Comparison of ENCODE assay signal across 36 cellular contexts in the genomic region with DNA sequence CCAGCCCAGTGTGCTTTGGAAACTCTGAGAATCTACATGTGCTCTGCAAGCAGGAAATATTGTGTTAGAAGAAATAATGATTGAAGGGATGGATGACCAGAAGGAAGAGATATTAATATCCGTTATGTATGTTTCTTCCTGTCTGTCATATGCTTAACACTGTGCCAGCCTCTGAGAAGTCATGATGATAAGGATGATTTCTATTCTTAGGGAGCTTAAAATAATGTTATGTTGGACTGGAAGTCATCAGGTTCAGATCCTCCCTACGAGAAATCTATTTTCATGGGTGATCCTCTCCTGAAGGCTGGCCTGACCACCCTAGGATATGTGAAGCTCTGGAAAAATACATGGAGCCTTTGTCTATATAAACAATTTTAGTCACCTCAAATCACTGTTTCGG.
"Had no signal": no experiment of that assay in that cellular context is flagged by ENCODE, and none has a peak within 500 bp of the region (broad histone marks: within the 10 kb centered on the region; RNA-seq: fewer than 3 reads in every experiment).

No MANE protein-coding gene starts in this region.

- H3K27me3 Mint-ChIP-seq: brain; dendritic cell treated with granulocyte-macrophage colony-stimulating factor and Interleukin-4, amounts not matched to agents 40 ng/mL and 50 ng/mL, for 4 days had no signal

- H3K4me3 Mint-ChIP-seq: activated CD4-positive, alpha-beta memory T cell treated with anti-CD3 and anti-CD28 coated beads for 36 hours; activated CD4-positive, alpha-beta T cell treated with anti-CD3 and anti-CD28 coated beads for 36 hours; activated CD4-positive, alpha-beta T cell treated with anti-CD3 and anti-CD28 coated beads, Interleukin-2, amount 10 ng/mL, durations not matched to agents 24 days and 14 days; activated CD8-positive, alpha-beta memory T cell treated with anti-CD3 and anti-CD28 coated beads, Interleukin-2, amount 10 ng/mL, durations not matched to agents 7 days and 5 days; activated CD8-positive, alpha-beta T cell treated with anti-CD3 and anti-CD28 coated beads, Interleukin-2, amount 10 ng/mL, durations not matched to agents 7 days and 5 days; activated naive CD4-positive, alpha-beta T cell treated with anti-CD3 and anti-CD28 coated beads for 36 hours; activated naive CD4-positive, alpha-beta T cell treated with anti-CD3 and anti-CD28 coated beads, Interleukin-2, amount 50 U/mL, for 24 hours; activated naive CD8-positive, alpha-beta T cell treated with anti-CD3 and anti-CD28 coated beads for 36 hours; activated naive CD8-positive, alpha-beta T cell treated with anti-CD3 and anti-CD28 coated beads, Interleukin-2, amount 50 U/mL, for 24 hours; activated T-helper 1 cell treated with anti-CD3 and anti-CD28 coated beads, Interleukin-12 subunit alpha, Interleukin-12 subunit beta, Interleukin-2, Interleukin-4 antibody, amounts not matched to agents 30 ng/mL and 10 ng/mL and 1 ng/mL, durations not matched to agents 14 hours and 24 hours and 36 hours; brain; central memory CD8-positive, alpha-beta T cell; dendritic cell treated with granulocyte-macrophage colony-stimulating factor and Interleukin-4, amounts not matched to agents 40 ng/mL and 50 ng/mL, for 4 days; endodermal cell; T-helper 17 cell; T-helper 2 cell treated with Interferon-gamma antibody and Interleukin-4, amounts not matched to agents 5 μg/mL and 100 μg/mL, for 36 hours had no signal

- H3K9me3 ChIP-seq: adrenal gland, breast epithelium had no signal

- H3K9me3 Mint-ChIP-seq: activated CD4-positive, alpha-beta memory T cell treated with anti-CD3 and anti-CD28 coated beads for 36 hours; activated CD4-positive, alpha-beta T cell treated with anti-CD3 and anti-CD28 coated beads, Interleukin-2, amount 10 ng/mL, durations not matched to agents 24 days and 14 days; activated naive CD4-positive, alpha-beta T cell treated with anti-CD3 and anti-CD28 coated beads for 36 hours; activated naive CD4-positive, alpha-beta T cell treated with anti-CD3 and anti-CD28 coated beads, Interleukin-2, amount 50 U/mL, for 24 hours; activated naive CD8-positive, alpha-beta T cell treated with anti-CD3 and anti-CD28 coated beads for 36 hours; activated naive CD8-positive, alpha-beta T cell treated with anti-CD3 and anti-CD28 coated beads, Interleukin-2, amount 50 U/mL, for 24 hours; activated T-helper 1 cell treated with anti-CD3 and anti-CD28 coated beads, Interleukin-12 subunit alpha, Interleukin-12 subunit beta, Interleukin-2, Interleukin-4 antibody, amounts not matched to agents 30 ng/mL and 10 ng/mL and 1 ng/mL, durations not matched to agents 14 hours and 24 hours and 36 hours; activated T-helper 2 cell treated with anti-CD3 and anti-CD28 coated beads, Interferon-gamma antibody, Interleukin-2, Interleukin-4, amounts not matched to agents 10 μg/mL and 5 μg/mL and 100 μg/mL, durations not matched to agents 14 hours and 24 hours and 36 hours; central memory CD8-positive, alpha-beta T cell; dendritic cell treated with granulocyte-macrophage colony-stimulating factor and Interleukin-4, amounts not matched to agents 40 ng/mL and 50 ng/mL, for 4 days; endodermal cell; T-helper 2 cell treated with Interferon-gamma antibody and Interleukin-4, amounts not matched to agents 5 μg/mL and 100 μg/mL, for 36 hours had no signal

- H3K27ac ChIP-seq: adrenal gland, breast epithelium, cardiac muscle cell, coronary artery, dorsolateral prefrontal cortex had no signal

- DNase-seq: activated CD4-positive, alpha-beta memory T cell treated with anti-CD3 and anti-CD28 coated beads for 36 hours; activated CD4-positive, alpha-beta T cell treated with anti-CD3 and anti-CD28 coated beads for 36 hours; activated CD4-positive, alpha-beta T cell treated with anti-CD3 and anti-CD28 coated beads, Interleukin-2, amount 10 ng/mL, durations not matched to agents 24 days and 14 days; activated CD4-positive, CD25-positive, alpha-beta regulatory T cell; activated CD4-positive, CD25-positive, alpha-beta regulatory T cell treated with anti-CD3 and anti-CD28 coated beads, Interleukin-2, amount 50 U/mL, for 72 hours; activated CD8-positive, alpha-beta memory T cell treated with anti-CD3 and anti-CD28 coated beads, Interleukin-2, amount 10 ng/mL, durations not matched to agents 7 days and 5 days; activated CD8-positive, alpha-beta memory T cell treated with anti-CD3 and anti-CD28 coated beads, Interleukin-2, amount 50 U/mL, for 4 hours; activated CD8-positive, alpha-beta T cell treated with anti-CD3 and anti-CD28 coated beads, Interleukin-2, amount 10 ng/mL, durations not matched to agents 7 days and 5 days; activated effector memory CD4-positive, alpha-beta T cell treated with anti-CD3 and anti-CD28 coated beads, Interleukin-2, amount 50 U/mL, for 16 hours; activated naive CD4-positive, alpha-beta T cell treated with anti-CD3 and anti-CD28 coated beads for 36 hours; activated naive CD8-positive, alpha-beta T cell treated with anti-CD3 and anti-CD28 coated beads for 36 hours; activated naive CD8-positive, alpha-beta T cell treated with anti-CD3 and anti-CD28 coated beads, Interleukin-2, amount 50 U/mL, for 24 hours; activated T-cell treated with anti-CD3 and anti-CD28 coated beads, Interleukin-2, amount 50 U/mL, for 1 hour; activated T-cell treated with anti-CD3 and anti-CD28 coated beads, Interleukin-2, amount 50 U/mL, for 48 hours; adrenal gland; amygdala; aorta; dorsolateral prefrontal cortex; effector memory CD4-positive, alpha-beta T cell; endodermal cell; foreskin fibroblast; T-helper 1 cell; T-helper 17 cell; T1000 had no signal

- H3K27me3 ChIP-seq: adrenal gland, breast epithelium, cardiac muscle cell, dorsolateral prefrontal cortex had no signal

- H3K36me3 ChIP-seq: adrenal gland, breast epithelium, cardiac muscle cell had no signal

- H3K36me3 Mint-ChIP-seq: activated CD4-positive, alpha-beta memory T cell treated with anti-CD3 and anti-CD28 coated beads for 36 hours; activated CD8-positive, alpha-beta memory T cell treated with anti-CD3 and anti-CD28 coated beads, Interleukin-2, amount 10 ng/mL, durations not matched to agents 7 days and 5 days; activated naive CD4-positive, alpha-beta T cell treated with anti-CD3 and anti-CD28 coated beads, Interleukin-2, amount 50 U/mL, for 24 hours; activated naive CD8-positive, alpha-beta T cell treated with anti-CD3 and anti-CD28 coated beads for 36 hours; brain had no signal

- H3K4me1 ChIP-seq: adrenal gland, breast epithelium had no signal

- ATAC-seq: activated CD4-positive, alpha-beta T cell treated with anti-CD3 and anti-CD28 coated beads for 36 hours; activated CD8-positive, alpha-beta memory T cell treated with anti-CD3 and anti-CD28 coated beads, Interleukin-2, amount 10 ng/mL, durations not matched to agents 7 days and 5 days; activated CD8-positive, alpha-beta T cell treated with anti-CD3 and anti-CD28 coated beads, Interleukin-2, amount 10 ng/mL, durations not matched to agents 7 days and 5 days; activated naive CD8-positive, alpha-beta T cell treated with anti-CD3 and anti-CD28 coated beads, Interleukin-2, amount 50 U/mL, for 24 hours; esophagus mucosa; T-helper 17 cell had no signal

- H3K4me1 Mint-ChIP-seq: activated CD4-positive, alpha-beta T cell treated with anti-CD3 and anti-CD28 coated beads for 36 hours; activated CD4-positive, alpha-beta T cell treated with anti-CD3 and anti-CD28 coated beads, Interleukin-2, amount 10 ng/mL, durations not matched to agents 24 days and 14 days; activated CD8-positive, alpha-beta memory T cell treated with anti-CD3 and anti-CD28 coated beads, Interleukin-2, amount 10 ng/mL, durations not matched to agents 7 days and 5 days; activated naive CD4-positive, alpha-beta T cell treated with anti-CD3 and anti-CD28 coated beads, Interleukin-2, amount 50 U/mL, for 24 hours; activated naive CD8-positive, alpha-beta T cell treated with anti-CD3 and anti-CD28 coated beads for 36 hours; activated naive CD8-positive, alpha-beta T cell treated with anti-CD3 and anti-CD28 coated beads, Interleukin-2, amount 50 U/mL, for 24 hours; brain; central memory CD8-positive, alpha-beta T cell; endodermal cell; T-helper 17 cell had no signal

- H3K27ac Mint-ChIP-seq: activated CD4-positive, alpha-beta memory T cell treated with anti-CD3 and anti-CD28 coated beads for 36 hours; activated CD4-positive, alpha-beta T cell treated with anti-CD3 and anti-CD28 coated beads for 36 hours; activated CD4-positive, alpha-beta T cell treated with anti-CD3 and anti-CD28 coated beads, Interleukin-2, amount 10 ng/mL, durations not matched to agents 24 days and 14 days; activated CD8-positive, alpha-beta memory T cell treated with anti-CD3 and anti-CD28 coated beads, Interleukin-2, amount 10 ng/mL, durations not matched to agents 7 days and 5 days; activated CD8-positive, alpha-beta T cell treated with anti-CD3 and anti-CD28 coated beads, Interleukin-2, amount 10 ng/mL, durations not matched to agents 7 days and 5 days; activated naive CD4-positive, alpha-beta T cell treated with anti-CD3 and anti-CD28 coated beads for 36 hours; activated naive CD4-positive, alpha-beta T cell treated with anti-CD3 and anti-CD28 coated beads, Interleukin-2, amount 50 U/mL, for 24 hours; activated naive CD8-positive, alpha-beta T cell treated with anti-CD3 and anti-CD28 coated beads for 36 hours; activated naive CD8-positive, alpha-beta T cell treated with anti-CD3 and anti-CD28 coated beads, Interleukin-2, amount 50 U/mL, for 24 hours; activated T-helper 1 cell treated with anti-CD3 and anti-CD28 coated beads, Interleukin-12 subunit alpha, Interleukin-12 subunit beta, Interleukin-2, Interleukin-4 antibody, amounts not matched to agents 30 ng/mL and 10 ng/mL and 1 ng/mL, durations not matched to agents 14 hours and 24 hours and 36 hours; activated T-helper 2 cell treated with anti-CD3 and anti-CD28 coated beads, Interferon-gamma antibody, Interleukin-2, Interleukin-4, amounts not matched to agents 10 μg/mL and 5 μg/mL and 100 μg/mL, durations not matched to agents 14 hours and 24 hours and 36 hours; dendritic cell treated with granulocyte-macrophage colony-stimulating factor and Interleukin-4, amounts not matched to agents 40 ng/mL and 50 ng/mL, for 4 days; endodermal cell; T-helper 17 cell; T-helper 2 cell treated with Interferon-gamma antibody and Interleukin-4, amounts not matched to agents 5 μg/mL and 100 μg/mL, for 36 hours had no signal

- FAIRE-seq: frontal cortex had no signal

- H3K4me3 ChIP-seq: adrenal gland, breast epithelium, cardiac muscle cell, coronary artery, dorsolateral prefrontal cortex had no signal
